8 cellular contexts compared by ENCODE assay signal in genomic region chr12:56468216-56469006, GRCh38. TPM values are rescaled to one million over a fixed set of nuclear protein-coding genes. Genes with fewer than 3 reads are reported as not detected.
DNase-seq lines count a peak whose midpoint lies in the region; ATAC-seq and TF ChIP-seq lines count a peak whose summit lies in the region.

TSS of gene SPRYD4 (plus strand) at chr12:56468578. CDS start at chr12:56468592, 14 bp downstream.

- H3K27me3 ChIP-seq in WERI-Rb-1 (ENCODE audit: insufficient read depth, low read depth, severe bottlenecking) (no peaks in the 10 kb centered on the region), mammary epithelial cell (ENCODE audit: insufficient read depth, low read length) (no peaks in the 10 kb centered on the region)

- peak within 1 kb of the TSS; percentile 85 for H3K4me2 ChIP-seq in mammary epithelial cell (ENCODE audit: insufficient read depth, low read depth, low read length)

- dilution Hi-C loops in mammary epithelial cell (cut with HindIII; ENCODE audit: low sequenced_read_pairs), result no loop called here

- BruUV-seq in mammary epithelial cell (replicated peaks; lab: Mats Ljungman, UMichigan), result TSS peak; percentile 49

- 1% methylated on average over 26 of the region's 43 CpGs for WGBS in mammary epithelial cell (ENCODE audit: low coverage, missing lambda C conversion rate)

- intact Hi-C loops in mammary epithelial cell (cut with micrococcal nuclease), result loop anchor here (1.0 to 2.0 kb wide), 4 partner anchors 108 to 342 kb away; partner anchors contain the start of genes PAN2 and STAT2

- TF ChIP-seq CTCF in AG04449 (IDR thresholded peaks at IDR 0.05; ENCODE audit: insufficient read depth, low read length, missing control alignments) (peak; percentile 50), WERI-Rb-1 (IDR thresholded peaks at IDR 0.05; ENCODE audit: low read depth, low read length) (peak; percentile 47), mammary epithelial cell (conservative IDR thresholded peaks at IDR 0.05 in 1 of 2, IDR thresholded peaks at IDR 0.05 in 1 of 2; ENCODE audit: extremely low read depth in 1 of 2, insufficient read depth in 1 of 2, low read depth in 1 of 2, low read length in 2 of 2) (peak; percentile 6 to 31)

- peaks cover 8% of the 10 kb centered on the region for H3K4me1 ChIP-seq in mammary epithelial cell (ENCODE audit: insufficient read depth, low read length)

- CTCF ChIA-PET in AG04449 (lab: Yijun Ruan, JAX), result interaction anchor here (0.6 to 1.3 kb wide), 5 partner anchors 14 to 278 kb away, joined by 3 read pairs; partner anchors contain the start of genes ANKRD52, CNPY2 and MIP
- CTCF ChIA-PET in mammary epithelial cell (lab: Charles Lee; ENCODE audit: low non-redundant PET), result interaction anchor here (0.6 kb wide), 1 partner anchor 279 kb away, joined by 4 read pairs; the partner anchor contains the start of gene SMARCC2

- no peaks in the 10 kb centered on the region for H4K20me1 ChIP-seq in mammary epithelial cell (ENCODE audit: insufficient read depth, low read length)

- H3K4me3 ChIP-seq in AG04449 (ENCODE audit: low read depth, low read length) (peak within 1 kb of the TSS; percentile 84), WERI-Rb-1 (ENCODE audit: low read depth, low read length) (peak within 1 kb of the TSS; percentile 96), mammary epithelial cell (replicated peaks in 1 of 3; ENCODE audit: insufficient read depth in 1 of 3, low read depth in 2 of 3, low read length in 3 of 3) (peak within 1 kb of the TSS; percentile 58 to 97 (median 89))

- H2AFZ ChIP-seq in mammary epithelial cell (ENCODE audit: low read depth, low read length), result peak within 1 kb of the TSS; percentile 99

- ATAC-seq in GM18873 (IDR thresholded peaks at IDR 0.05; ENCODE audit: low FRiP score, unreplicated experiment), result peak; percentile 73
- ATAC-seq in HG03135 (IDR thresholded peaks at IDR 0.05; ENCODE audit: unreplicated experiment), result peak; percentile 80

- in situ Hi-C loops in mammary epithelial cell (cut with MboI; ENCODE audit: low sequenced_read_pairs in 2 of 2), result loop anchor here in 1 of 2 donors (10.0 to 25.0 kb wide), 4 partner anchors 114 to 344 kb away; partner anchors contain the start of genes CNPY2, ESYT1, NABP2 and RNF41

- peak within 1 kb of the TSS; percentile 95 for H3K9ac ChIP-seq in mammary epithelial cell (ENCODE audit: insufficient read depth, low read length)

- H3K36me3 ChIP-seq in WERI-Rb-1 (peaks cover 34% of the 10 kb centered on the region), mammary epithelial cell (ENCODE audit: insufficient read depth, low read length) (peaks cover 2% of the 10 kb centered on the region)

- H3K27ac ChIP-seq in WERI-Rb-1, result peak within 1 kb of the TSS; percentile 90
- peak within 1 kb of the TSS; percentile 88 for H3K27ac ChIP-seq in mammary epithelial cell (ENCODE audit: insufficient read depth, low read depth, low read length)

- H3K9me3 ChIP-seq in WERI-Rb-1 (ENCODE audit: severe bottlenecking), result no peaks in the 10 kb centered on the region
- no peaks in the 10 kb centered on the region for H3K9me3 ChIP-seq in mammary epithelial cell (replicated peaks; ENCODE audit: insufficient read depth, low read length)

- H3K79me2 ChIP-seq in mammary epithelial cell (ENCODE audit: insufficient read depth, low read length), result peaks cover 35% of the 10 kb centered on the region

- POLR2A ChIA-PET in AG04449 (lab: Yijun Ruan, JAX), result interaction anchor here (0.6 kb wide), 1 partner anchor 254 kb away, joined by 3 read pairs; no protein-coding TSS in a partner anchor

- DNase-seq in AG04449 (ENCODE audit: low read depth, low spot score), result peak; percentile 36
- DNase-seq in NCI-H2196 (lab: John Stamatoyannopoulos, UW; ENCODE audit: unreplicated experiment), result peak; percentile 96
- peak; percentile 93 for DNase-seq in WERI-Rb-1
- peak; percentile 88 for DNase-seq in mammary epithelial cell
- peak; percentile 94 for DNase-seq in iris pigment epithelial cell (ENCODE audit: low read depth)
- DNase-seq in stimulated activated CD4-positive, alpha-beta T cell treated with anti-CD3 and anti-CD28 coated beads, Interleukin-12 subunit alpha, Interleukin-12 subunit beta, amount 100 ng/mL, for 24 hours (ENCODE audit: low read depth in 2 of 2), result peak; percentile 86 to 89

RNA-seq across cellular contexts. Expression of gene SPRYD4, which starts in this region (rescaled TPM):
- total RNA-seq in mammary epithelial cell, result 1 to 10 TPM; 3.0 to 3.5 TPM
- 2.8 TPM for polyA plus RNA-seq in mammary epithelial cell
- polyA minus RNA-seq in mammary epithelial cell, result 2.2 TPM

Comparison
In these comparisons a context has a peak if more than half of its experiments do, and no peak if none do; other contexts are left out.
1. Peak in every context shown above with its lines: DNase-seq, ATAC-seq, H3K4me3 ChIP-seq and H3K27ac ChIP-seq.
2. DNase-seq: peak in every context shown above with its lines; median percentile 96 in NCI-H2196; 94 in iris pigment epithelial cell; 93 in WERI-Rb-1; 88 in mammary epithelial cell; 88 in stimulated activated CD4-positive, alpha-beta T cell treated with anti-CD3 and anti-CD28 coated beads, Interleukin-12 subunit alpha, Interleukin-12 subunit beta, amount 100 ng/mL, for 24 hours; 36 in AG04449.